Comparison of ENCODE assay signal across 6 cellular contexts in genomic region chr6:100850174-100850573, GRCh38.
"Had no signal": no experiment of that assay in that cellular context is flagged by ENCODE, and none has a peak within 500 bp of the region (broad histone marks: within the 10 kb centered on the region; RNA-seq: fewer than 3 reads in every experiment).

No MANE protein-coding gene starts in this region.

- H3K9me3 Mint-ChIP-seq: GM23338, H9 had no signal

- H3K4me3 ChIP-seq: GM23338, K562 had no signal

- H3K27ac Mint-ChIP-seq: GM23338, H9 had no signal

- DNase-seq: H9, HCEC 1CT, IMR-90, KG1 had no signal

- ATAC-seq: GM23338, K562 had no signal

- H3K4me1 Mint-ChIP-seq: GM23338 had no signal

- H3K4me3 Mint-ChIP-seq: GM23338, H9 had no signal
